In the genomic region with DNA sequence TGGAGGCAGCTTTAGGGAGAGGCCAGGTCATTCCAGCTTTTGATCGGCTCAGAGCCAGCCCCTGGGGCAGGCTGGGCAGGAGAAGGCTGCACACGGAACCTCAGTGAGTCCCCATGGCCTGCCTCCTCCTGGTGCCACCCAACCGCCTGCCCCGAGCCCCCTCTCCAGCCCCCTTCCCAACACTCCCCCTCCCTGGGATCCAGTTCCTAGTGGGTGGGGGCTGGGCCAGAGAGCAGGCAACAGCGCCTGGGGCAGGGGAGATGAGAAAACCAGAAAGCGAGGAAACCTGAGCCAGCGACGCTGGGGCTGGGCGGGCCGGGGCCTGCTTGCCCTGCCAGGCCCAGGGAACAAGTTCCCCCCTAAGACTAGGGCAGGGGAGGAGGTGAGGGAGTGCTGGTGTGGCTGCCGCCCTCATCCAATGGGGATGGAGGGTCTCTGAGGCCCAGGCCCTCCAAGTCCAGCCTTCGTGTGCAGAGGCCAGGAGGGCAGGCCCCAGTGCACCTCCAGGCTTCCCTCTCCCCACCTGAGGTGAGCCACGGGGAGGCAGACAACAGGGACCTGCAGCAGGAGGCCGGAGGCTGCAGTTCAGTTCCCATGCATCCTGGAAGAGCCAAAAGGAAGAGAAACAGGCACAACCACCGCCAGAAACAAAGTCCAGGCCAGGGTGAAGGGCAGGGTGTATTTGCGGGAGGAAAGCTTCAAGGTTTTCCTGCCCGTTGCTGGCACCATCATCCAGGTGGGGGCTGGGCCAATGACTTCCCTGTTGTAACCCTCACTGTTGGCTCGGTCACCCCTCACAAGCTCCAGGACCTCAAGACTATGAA, we compare ENCODE assay signal across 18 cellular contexts. TPM values are rescaled to one million over a fixed set of nuclear protein-coding genes. Genes with fewer than 3 reads are reported as not detected.
A peak's percentile ranks its signal among the peaks of the same experiment; 100 is the strongest.
DNase-seq lines count a peak whose midpoint lies in the region; ATAC-seq and TF ChIP-seq lines count a peak whose summit lies in the region.
"Had no signal": no experiment of that assay in that cellular context is flagged by ENCODE, and none has a peak within 500 bp of the region (broad histone marks: within the 10 kb centered on the region; RNA-seq: fewer than 3 reads in every experiment).

No MANE protein-coding gene starts in this region.

- H3K9ac ChIP-seq in SK-N-SH = no peak overlapping the region

- H3K9me2 ChIP-seq in SK-N-SH = no peaks in the 10 kb centered on the region

- peaks cover 6% of the 10 kb centered on the region for H3K79me2 ChIP-seq in SK-N-SH (ENCODE audit: insufficient read depth)

- H3K27ac ChIP-seq in SK-N-SH (ENCODE audit: low read depth in 2 of 2, low read length in 1 of 2) = peak overlapping the region in 1 of 2 experiments; percentile 65; a peak in 1 of 4 replicates
- peak overlapping the region; percentile 36 for H3K27ac ChIP-seq in ectodermal cell (ENCODE audit: insufficient read depth, low read depth, low read length, poor library complexity, severe bottlenecking)
- H3K27ac ChIP-seq in urinary bladder (ENCODE audit: low read depth) = peak overlapping the region; percentile 50

- no peak overlapping the region for H3K4me3 Mint-ChIP-seq in mesothelial cell of epicardium
- H3K4me3 Mint-ChIP-seq in chondrocyte (ENCODE audit: unreplicated experiment) = no peak overlapping the region
- H3K4me3 Mint-ChIP-seq: activated naive CD8-positive, alpha-beta T cell had no signal

- H4K20me1 ChIP-seq in SK-N-SH (ENCODE audit: insufficient read depth) = no peaks in the 10 kb centered on the region

- peak; percentile 76 for DNase-seq in SK-N-SH
- peak; percentile 49 to 65 for DNase-seq in mesothelial cell of epicardium (ENCODE audit: low spot score in 2 of 2, unreplicated experiment in 2 of 2)
- no peak for DNase-seq in NCI-H1105 treated with DMSO at 0.1 percent for 48 hours (lab: John Stamatoyannopoulos, UW)
- no peak for DNase-seq in chondrocyte (ENCODE audit: low spot score)
- DNase-seq in activated CD8-positive, alpha-beta memory T cell treated with anti-CD3 and anti-CD28 coated beads, Interleukin-2, amount 50 U/mL, for 48 hours = no peak
- DNase-seq: CD4-positive, CD25-positive, alpha-beta regulatory T cell; central memory CD4-positive, alpha-beta T cell; glutamatergic neuron; left cardiac atrium; naive B cell; right cardiac atrium; stimulated activated CD4-positive, alpha-beta T cell treated with anti-CD3 and anti-CD28 coated beads, Interleukin-4, amount 100 ng/mL, for 1 hour had no signal

- H3K4me2 ChIP-seq in SK-N-SH = no peak overlapping the region

- H3K4me1 ChIP-seq in SK-N-SH (ENCODE audit: control insufficient read depth in 1 of 2, insufficient read depth in 2 of 2, low read depth in 1 of 2, low read length in 1 of 2) = peaks cover 3 to 68% of the 10 kb centered on the region in 2 experiments; a peak in 2 of 4 replicates
- H3K4me1 ChIP-seq in ectodermal cell (ENCODE audit: control insufficient read depth, insufficient read depth, low read length) = peaks cover 37% of the 10 kb centered on the region
- H3K4me1 ChIP-seq in urinary bladder (ENCODE audit: insufficient read depth) = no peaks in the 10 kb centered on the region

- H3K27ac Mint-ChIP-seq in mesothelial cell of epicardium (peak overlapping the region; percentile 92), chondrocyte (ENCODE audit: unreplicated experiment) (no peak overlapping the region)
- H3K27ac Mint-ChIP-seq: activated naive CD8-positive, alpha-beta T cell; CD4-positive, CD25-positive, alpha-beta regulatory T cell; naive B cell had no signal

- WGBS in SK-N-SH (ENCODE audit: low lambda C conversion rate) = 85% methylated on average over 14 of the region's 18 CpGs
- 37 to 49% methylated on average over 16 to 18 of the region's 18 CpGs for WGBS in ectodermal cell, 2 experiments
- 82% methylated on average over 18 of the region's 18 CpGs for WGBS in urinary bladder

- H3K4me3 ChIP-seq in SK-N-SH (ENCODE audit: low read depth in 2 of 2, low read length in 1 of 2) (no peak overlapping the region), ectodermal cell (ENCODE audit: insufficient read depth, low read depth, low read length) (no peak overlapping the region), urinary bladder (ENCODE audit: low read depth, low read length) (no peak overlapping the region)

- peaks cover 4% of the 10 kb centered on the region for H3F3A ChIP-seq in SK-N-SH (replicated peaks; ENCODE audit: insufficient read depth)

- no peaks in the 10 kb centered on the region for H3K36me3 ChIP-seq in SK-N-SH (replicated peaks in 1 of 2; ENCODE audit: control insufficient read depth in 1 of 2, insufficient read depth in 2 of 2, low read length in 1 of 2)
- H3K36me3 ChIP-seq in ectodermal cell (ENCODE audit: control insufficient read depth, insufficient read depth, low read length) = no peaks in the 10 kb centered on the region
- no peaks in the 10 kb centered on the region for H3K36me3 ChIP-seq in urinary bladder (ENCODE audit: insufficient read depth)

- TF ChIP-seq CTCF in SK-N-SH (IDR thresholded peaks at IDR 0.05) (no peak), mesothelial cell of epicardium (IDR thresholded peaks at IDR 0.05; ENCODE audit: unreplicated experiment) (no peak), chondrocyte (IDR thresholded peaks at IDR 0.05) (no peak)

- no peak for ATAC-seq in SK-N-SH treated with all-trans-retinoic acid at 6 μM for 48 hours
- ATAC-seq: left cardiac atrium, right cardiac atrium had no signal

- H3K9me3 Mint-ChIP-seq in mesothelial cell of epicardium = no peaks in the 10 kb centered on the region
- H3K9me3 Mint-ChIP-seq in chondrocyte (ENCODE audit: low read depth) = no peaks in the 10 kb centered on the region
- H3K9me3 Mint-ChIP-seq: naive B cell had no signal

- TF ChIP-seq EP300 in SK-N-SH (IDR thresholded peaks at IDR 0.05; ENCODE audit: borderline replicate concordance in 1 of 2, low read depth in 1 of 2, low read length in 1 of 2) = no peak

- H3K27me3 Mint-ChIP-seq in mesothelial cell of epicardium (ENCODE audit: low read depth) = peaks cover 2% of the 10 kb centered on the region
- peaks cover 3% of the 10 kb centered on the region for H3K27me3 Mint-ChIP-seq in chondrocyte (ENCODE audit: low read depth)

- CTCF ChIA-PET in SK-N-SH (lab: Yijun Ruan, JAX) = interaction anchor here (0.8 to 5.6 kb wide), 11 partner anchors 19 to 109 kb away, joined by 3 to 132 read pairs (median 8); no protein-coding TSS in a partner anchor

- H3K4me1 Mint-ChIP-seq in mesothelial cell of epicardium (peaks cover 78% of the 10 kb centered on the region), chondrocyte (ENCODE audit: low read depth) (peaks cover 19% of the 10 kb centered on the region)

- POLR2A ChIA-PET in SK-N-SH (lab: Yijun Ruan, JAX) = interaction anchor here (0.9 to 3.0 kb wide), 4 partner anchors 26 to 62 kb away, joined by 3 to 12 read pairs (median 3); a partner anchor contains a TSS

- H2AFZ ChIP-seq in SK-N-SH (ENCODE audit: low read depth) = no peak overlapping the region

- H3K9me3 ChIP-seq in SK-N-SH = no peaks in the 10 kb centered on the region
- no peaks in the 10 kb centered on the region for H3K9me3 ChIP-seq in ectodermal cell (ENCODE audit: control insufficient read depth, low read length)

- H3K27me3 ChIP-seq in SK-N-SH (ENCODE audit: insufficient read depth) = no peaks in the 10 kb centered on the region
- peaks cover 26% of the 10 kb centered on the region for H3K27me3 ChIP-seq in ectodermal cell (ENCODE audit: control insufficient read depth, insufficient read depth, low read length, poor library complexity, severe bottlenecking)

- TF ChIP-seq RAD21 in SK-N-SH (IDR thresholded peaks at IDR 0.05; ENCODE audit: low read length) = no peak

- H3K36me3 Mint-ChIP-seq in mesothelial cell of epicardium (no peaks in the 10 kb centered on the region), chondrocyte (ENCODE audit: low read depth) (peaks cover 2% of the 10 kb centered on the region)
- H3K36me3 Mint-ChIP-seq: activated naive CD8-positive, alpha-beta T cell; CD4-positive, CD25-positive, alpha-beta regulatory T cell; naive B cell had no signal

TF ChIP-seq in SK-N-SH, 30 proteins besides CTCF, POLR2A, EP300 and RAD21 (continues in another document):
- no peak for TF ChIP-seq FOXM1 (IDR thresholded peaks at IDR 0.05; ENCODE audit: low read depth)
- TF ChIP-seq RXRA (IDR thresholded peaks at IDR 0.05; ENCODE audit: borderline replicate concordance, low read depth) = no peak
- no peak for TF ChIP-seq EZH2phosphoT487 (IDR thresholded peaks at IDR 0.05; ENCODE audit: borderline replicate concordance, low read depth)

TF ChIP-seq in SK-N-SH treated with all-trans-retinoic acid at 6 μM for 48 hours, 23 proteins besides CTCF, POLR2A, EP300 and RAD21 (continues in another document):
- TF ChIP-seq ZFP30 (CRISPR knock-in tag; IDR thresholded peaks at IDR 0.05) (no peak), ZNF565 (CRISPR knock-in tag; conservative IDR thresholded peaks at IDR 0.05; ENCODE audit: low read depth) (no peak), OSR1 (CRISPR knock-in tag; IDR thresholded peaks at IDR 0.05) (no peak)

RNA-seq across cellular contexts. Expression of a gene that starts 4.0 kb away (rescaled TPM):
- polyA plus RNA-seq in SK-N-SH (2012; rRNA removed) (23.9 and 30.4 TPM in 2 replicates), urinary bladder (35.1 TPM)
- 15.5 and 23.2 TPM in 2 replicates for polyA plus RNA-seq in SK-N-SH (2012; cell fraction: cytosol; rRNA removed)
- polyA plus RNA-seq in SK-N-SH (2012; cell fraction: nucleus; rRNA removed) = 32.9 and 38.3 TPM in 2 replicates
- 57.7 TPM for polyA plus RNA-seq in ectodermal cell (2013, experiment 1 of 4)
- polyA plus RNA-seq in ectodermal cell (2013, experiment 2 of 4) = 55.4 TPM
- 39.7 TPM for polyA plus RNA-seq in ectodermal cell (2013, experiment 3 of 4)
- 41.2 TPM for polyA plus RNA-seq in ectodermal cell (2013, experiment 4 of 4)
- total RNA-seq in mesothelial cell of epicardium (94.5 to 101 TPM (median 99.1 TPM) in 3 replicates), urinary bladder (10.8 TPM), chondrocyte (18.7 to 37.5 TPM (median 36.7 TPM) in 3 replicates)
- polyA plus RNA-seq: CD4-positive, CD25-positive, alpha-beta regulatory T cell had no signal

RNA-seq across cellular contexts. Expression of a gene that starts 40.3 kb away (rescaled TPM):
- polyA plus RNA-seq in SK-N-SH (2012; rRNA removed) = not detected in 2 replicates
- polyA plus RNA-seq in SK-N-SH (2012; cell fraction: cytosol; rRNA removed) = not detected in 2 replicates
- 0.12 TPM in 1 of 2 replicates, not detected in the other for polyA plus RNA-seq in SK-N-SH (2012; cell fraction: nucleus; rRNA removed)
- not detected for polyA plus RNA-seq in ectodermal cell (2013, experiment 1 of 4)
- polyA plus RNA-seq in ectodermal cell (2013, experiment 2 of 4) = 0.78 TPM
- polyA plus RNA-seq in ectodermal cell (2013, experiment 3 of 4) = not detected
- not detected for polyA plus RNA-seq in ectodermal cell (2013, experiment 4 of 4)
- total RNA-seq in mesothelial cell of epicardium = 0.27 to 0.98 TPM (median 0.55 TPM) in 3 replicates
- total RNA-seq in urinary bladder = not detected
- not detected for polyA plus RNA-seq in urinary bladder
- not detected in 3 replicates for total RNA-seq in chondrocyte
- total RNA-seq: CD4-positive, CD25-positive, alpha-beta regulatory T cell; Daoy; left cardiac atrium; right cardiac atrium had no signal
- polyA plus RNA-seq: CD4-positive, CD25-positive, alpha-beta regulatory T cell; endothelial cell of umbilical vein; right cardiac atrium had no signal

RNA-seq across cellular contexts. Expression of a gene that starts 54.0 kb away (rescaled TPM):
- polyA plus RNA-seq in SK-N-SH (2012; rRNA removed) = 0.84 and 0.89 TPM in 2 replicates
- polyA plus RNA-seq in SK-N-SH (2012; cell fraction: cytosol; rRNA removed) = 0.15 and 0.29 TPM in 2 replicates
- polyA plus RNA-seq in SK-N-SH (2012; cell fraction: nucleus; rRNA removed) = 1.6 and 2.0 TPM in 2 replicates
- 3.6 TPM for polyA plus RNA-seq in ectodermal cell (2013, experiment 1 of 4)
- polyA plus RNA-seq in ectodermal cell (2013, experiment 2 of 4) = 2.9 TPM
- polyA plus RNA-seq in ectodermal cell (2013, experiment 3 of 4) = 4.5 TPM
- polyA plus RNA-seq in ectodermal cell (2013, experiment 4 of 4) = 3.0 TPM
- 0.84 to 2.5 TPM (median 1.8 TPM) in 3 replicates for total RNA-seq in mesothelial cell of epicardium
- total RNA-seq in urinary bladder = 0.63 TPM
- polyA plus RNA-seq in urinary bladder = 0.14 TPM
- 1.00 to 1.9 TPM (median 1.2 TPM) in 3 replicates for total RNA-seq in chondrocyte
- total RNA-seq: CD4-positive, CD25-positive, alpha-beta regulatory T cell; Daoy had no signal
- polyA plus RNA-seq: CD4-positive, CD25-positive, alpha-beta regulatory T cell had no signal

Comparison
In these comparisons a context has a peak if more than half of its experiments do, and no peak if none do; other contexts are left out.
1. DNase-seq: peak in SK-N-SH (single experiment) and mesothelial cell of epicardium (2 of 2); none in NCI-H1105 treated with DMSO at 0.1 percent for 48 hours (single experiment), chondrocyte (single experiment) and activated CD8-positive, alpha-beta memory T cell treated with anti-CD3 and anti-CD28 coated beads, Interleukin-2, amount 50 U/mL, for 48 hours (single experiment).